In the genomic region with DNA sequence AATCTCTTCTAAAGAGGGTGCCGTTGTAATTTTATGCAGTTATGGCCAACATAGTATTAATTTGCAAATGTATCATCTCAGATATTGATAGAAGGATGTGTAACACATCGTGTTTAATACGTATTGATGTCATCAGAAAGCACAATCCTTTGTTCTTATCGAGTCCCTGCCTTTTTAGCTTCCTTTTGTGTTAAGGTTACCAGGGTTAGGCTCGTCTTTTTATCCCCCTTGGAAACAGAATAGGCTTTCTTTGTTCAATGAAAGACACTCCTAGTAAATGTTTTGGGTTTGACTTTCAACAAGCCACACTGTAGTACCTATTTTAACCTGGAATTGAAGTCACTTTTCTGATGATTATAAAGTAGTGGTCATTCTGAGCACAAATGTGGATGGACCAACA, we compare ENCODE assay signal across 31 cellular contexts.
"Had no signal": no experiment of that assay in that cellular context is flagged by ENCODE, and none has a peak within 500 bp of the region (broad histone marks: within the 10 kb centered on the region; RNA-seq: fewer than 3 reads in every experiment).

No MANE protein-coding gene starts in this region.

- DNase-seq: activated CD4-positive, alpha-beta memory T cell treated with anti-CD3 and anti-CD28 coated beads for 36 hours; activated CD4-positive, alpha-beta T cell treated with anti-CD3 and anti-CD28 coated beads for 36 hours; activated CD4-positive, alpha-beta T cell treated with anti-CD3 and anti-CD28 coated beads, Interleukin-2, amount 10 ng/mL, durations not matched to agents 24 days and 14 days; activated CD4-positive, CD25-positive, alpha-beta regulatory T cell; activated CD4-positive, CD25-positive, alpha-beta regulatory T cell treated with anti-CD3 and anti-CD28 coated beads, Interleukin-2, amount 50 U/mL, for 72 hours; activated CD8-positive, alpha-beta memory T cell treated with anti-CD3 and anti-CD28 coated beads, Interleukin-2, amount 10 ng/mL, durations not matched to agents 7 days and 5 days; activated CD8-positive, alpha-beta memory T cell treated with anti-CD3 and anti-CD28 coated beads, Interleukin-2, amount 50 U/mL, for 4 hours; activated CD8-positive, alpha-beta T cell treated with anti-CD3 and anti-CD28 coated beads, Interleukin-2, amount 10 ng/mL, durations not matched to agents 7 days and 5 days; activated gamma-delta T cell; activated naive CD4-positive, alpha-beta T cell; activated naive CD4-positive, alpha-beta T cell treated with anti-CD3 and anti-CD28 coated beads, Interleukin-2, amount 10 ng/mL, durations not matched to agents 7 days and 5 days; activated naive CD8-positive, alpha-beta T cell treated with anti-CD3 and anti-CD28 coated beads, Interleukin-2, amount 10 ng/mL, durations not matched to agents 7 days and 5 days; activated T-cell treated with anti-CD3 and anti-CD28 coated beads, Interleukin-2, amount 50 U/mL, for 1 hour; activated T-cell treated with anti-CD3 and anti-CD28 coated beads, Interleukin-2, amount 50 U/mL, for 72 hours; dorsolateral prefrontal cortex; effector CD4-positive, alpha-beta T cell; effector memory CD8-positive, alpha-beta T cell; esophagus squamous epithelium; foreskin melanocyte; head of caudate nucleus; T-helper 2 cell had no signal

- H3K27me3 Mint-ChIP-seq: activated CD4-positive, alpha-beta memory T cell treated with anti-CD3 and anti-CD28 coated beads for 36 hours; activated CD4-positive, alpha-beta T cell treated with anti-CD3 and anti-CD28 coated beads for 36 hours; activated CD4-positive, alpha-beta T cell treated with anti-CD3 and anti-CD28 coated beads, Interleukin-2, amount 10 ng/mL, durations not matched to agents 24 days and 14 days; activated CD8-positive, alpha-beta memory T cell treated with anti-CD3 and anti-CD28 coated beads, Interleukin-2, amount 10 ng/mL, durations not matched to agents 7 days and 5 days; activated naive CD4-positive, alpha-beta T cell treated with anti-CD3 and anti-CD28 coated beads, Interleukin-2, amount 10 ng/mL, durations not matched to agents 7 days and 5 days; activated naive CD8-positive, alpha-beta T cell treated with anti-CD3 and anti-CD28 coated beads, Interleukin-2, amount 10 ng/mL, durations not matched to agents 7 days and 5 days; brain; central memory CD8-positive, alpha-beta T cell; dendritic cell treated with granulocyte-macrophage colony-stimulating factor and Interleukin-4, amounts not matched to agents 40 ng/mL and 50 ng/mL, for 4 days; effector memory CD8-positive, alpha-beta T cell had no signal

- ATAC-seq: activated CD4-positive, alpha-beta T cell treated with anti-CD3 and anti-CD28 coated beads for 36 hours; activated CD8-positive, alpha-beta memory T cell treated with anti-CD3 and anti-CD28 coated beads, Interleukin-2, amount 10 ng/mL, durations not matched to agents 7 days and 5 days; activated CD8-positive, alpha-beta T cell treated with anti-CD3 and anti-CD28 coated beads, Interleukin-2, amount 10 ng/mL, durations not matched to agents 7 days and 5 days; activated naive CD4-positive, alpha-beta T cell treated with anti-CD3 and anti-CD28 coated beads, Interleukin-2, amount 50 U/mL, for 72 hours; activated T-cell treated with anti-CD3 and anti-CD28 coated beads, Interleukin-2, amount 50 U/mL, for 72 hours; effector memory CD8-positive, alpha-beta T cell; gastroesophageal sphincter had no signal

- H3K4me1 ChIP-seq: ascending aorta, breast epithelium, esophagus squamous epithelium, gastroesophageal sphincter had no signal

- H3K27ac ChIP-seq: ascending aorta, breast epithelium, cardiac muscle cell, coronary artery, dorsolateral prefrontal cortex, epithelial cell of prostate, esophagus squamous epithelium, gastroesophageal sphincter had no signal

- H3K36me3 ChIP-seq: breast epithelium, cardiac muscle cell had no signal

- H3K4me3 ChIP-seq: ascending aorta, breast epithelium, cardiac muscle cell, coronary artery, dorsolateral prefrontal cortex, esophagus squamous epithelium, gastroesophageal sphincter had no signal

- H3K27me3 ChIP-seq: ascending aorta, breast epithelium, cardiac muscle cell, dorsolateral prefrontal cortex, esophagus squamous epithelium, gastroesophageal sphincter had no signal

- H3K9me3 Mint-ChIP-seq: activated CD4-positive, alpha-beta memory T cell treated with anti-CD3 and anti-CD28 coated beads for 36 hours; activated CD4-positive, alpha-beta T cell treated with anti-CD3 and anti-CD28 coated beads, Interleukin-2, amount 10 ng/mL, durations not matched to agents 24 days and 14 days; activated naive CD4-positive, alpha-beta T cell treated with anti-CD3 and anti-CD28 coated beads, Interleukin-2, amount 10 ng/mL, durations not matched to agents 7 days and 5 days; activated naive CD4-positive, alpha-beta T cell treated with anti-CD3 and anti-CD28 coated beads, Interleukin-2, amount 50 U/mL, for 72 hours; activated naive CD8-positive, alpha-beta T cell treated with anti-CD3 and anti-CD28 coated beads, Interleukin-2, amount 10 ng/mL, durations not matched to agents 7 days and 5 days; activated T-cell treated with anti-CD3 and anti-CD28 coated beads, Interleukin-2, amount 50 U/mL, for 72 hours; brain; central memory CD8-positive, alpha-beta T cell; dendritic cell treated with granulocyte-macrophage colony-stimulating factor and Interleukin-4, amounts not matched to agents 40 ng/mL and 50 ng/mL, for 4 days; effector memory CD8-positive, alpha-beta T cell had no signal

- H3K36me3 Mint-ChIP-seq: activated naive CD4-positive, alpha-beta T cell treated with anti-CD3 and anti-CD28 coated beads, Interleukin-2, amount 50 U/mL, for 72 hours; activated naive CD8-positive, alpha-beta T cell treated with anti-CD3 and anti-CD28 coated beads, Interleukin-2, amount 10 ng/mL, durations not matched to agents 7 days and 5 days had no signal

- H3K27ac Mint-ChIP-seq: activated CD4-positive, alpha-beta memory T cell treated with anti-CD3 and anti-CD28 coated beads for 36 hours; activated CD4-positive, alpha-beta T cell treated with anti-CD3 and anti-CD28 coated beads for 36 hours; activated CD4-positive, alpha-beta T cell treated with anti-CD3 and anti-CD28 coated beads, Interleukin-2, amount 10 ng/mL, durations not matched to agents 24 days and 14 days; activated CD8-positive, alpha-beta memory T cell treated with anti-CD3 and anti-CD28 coated beads, Interleukin-2, amount 10 ng/mL, durations not matched to agents 7 days and 5 days; activated CD8-positive, alpha-beta T cell treated with anti-CD3 and anti-CD28 coated beads, Interleukin-2, amount 10 ng/mL, durations not matched to agents 7 days and 5 days; activated naive CD4-positive, alpha-beta T cell treated with anti-CD3 and anti-CD28 coated beads, Interleukin-2, amount 10 ng/mL, durations not matched to agents 7 days and 5 days; activated naive CD4-positive, alpha-beta T cell treated with anti-CD3 and anti-CD28 coated beads, Interleukin-2, amount 50 U/mL, for 72 hours; activated naive CD8-positive, alpha-beta T cell treated with anti-CD3 and anti-CD28 coated beads, Interleukin-2, amount 10 ng/mL, durations not matched to agents 7 days and 5 days; activated T-cell treated with anti-CD3 and anti-CD28 coated beads, Interleukin-2, amount 50 U/mL, for 72 hours; brain; dendritic cell treated with granulocyte-macrophage colony-stimulating factor and Interleukin-4, amounts not matched to agents 40 ng/mL and 50 ng/mL, for 4 days; effector memory CD8-positive, alpha-beta T cell had no signal

- H3K4me1 Mint-ChIP-seq: activated CD4-positive, alpha-beta T cell treated with anti-CD3 and anti-CD28 coated beads for 36 hours; activated CD4-positive, alpha-beta T cell treated with anti-CD3 and anti-CD28 coated beads, Interleukin-2, amount 10 ng/mL, durations not matched to agents 24 days and 14 days; activated CD8-positive, alpha-beta memory T cell treated with anti-CD3 and anti-CD28 coated beads, Interleukin-2, amount 10 ng/mL, durations not matched to agents 7 days and 5 days; activated naive CD4-positive, alpha-beta T cell treated with anti-CD3 and anti-CD28 coated beads, Interleukin-2, amount 10 ng/mL, durations not matched to agents 7 days and 5 days; brain; central memory CD8-positive, alpha-beta T cell had no signal

- H3K4me3 Mint-ChIP-seq: activated CD4-positive, alpha-beta memory T cell treated with anti-CD3 and anti-CD28 coated beads for 36 hours; activated CD4-positive, alpha-beta T cell treated with anti-CD3 and anti-CD28 coated beads for 36 hours; activated CD4-positive, alpha-beta T cell treated with anti-CD3 and anti-CD28 coated beads, Interleukin-2, amount 10 ng/mL, durations not matched to agents 24 days and 14 days; activated CD8-positive, alpha-beta memory T cell treated with anti-CD3 and anti-CD28 coated beads, Interleukin-2, amount 10 ng/mL, durations not matched to agents 7 days and 5 days; activated CD8-positive, alpha-beta T cell treated with anti-CD3 and anti-CD28 coated beads, Interleukin-2, amount 10 ng/mL, durations not matched to agents 7 days and 5 days; activated naive CD4-positive, alpha-beta T cell treated with anti-CD3 and anti-CD28 coated beads, Interleukin-2, amount 10 ng/mL, durations not matched to agents 7 days and 5 days; activated naive CD8-positive, alpha-beta T cell treated with anti-CD3 and anti-CD28 coated beads, Interleukin-2, amount 10 ng/mL, durations not matched to agents 7 days and 5 days; activated T-cell treated with anti-CD3 and anti-CD28 coated beads, Interleukin-2, amount 50 U/mL, for 72 hours; brain; central memory CD8-positive, alpha-beta T cell; dendritic cell treated with granulocyte-macrophage colony-stimulating factor and Interleukin-4, amounts not matched to agents 40 ng/mL and 50 ng/mL, for 4 days; effector memory CD8-positive, alpha-beta T cell had no signal

- H3K9me3 ChIP-seq: ascending aorta, breast epithelium, esophagus squamous epithelium, gastroesophageal sphincter had no signal
